Comparison of ENCODE assay signal across 9 cellular contexts in genomic region chrX:148530464-148531077, GRCh38. TPM values are rescaled to one million over a fixed set of nuclear protein-coding genes. Genes with fewer than 3 reads are reported as not detected.
DNase-seq lines count a peak whose midpoint lies in the region; ATAC-seq, FAIRE-seq and TF ChIP-seq lines count a peak whose summit lies in the region.
"Had no signal": no experiment of that assay in that cellular context is flagged by ENCODE, and none has a peak within 500 bp of the region (broad histone marks: within the 10 kb centered on the region; RNA-seq: fewer than 3 reads in every experiment).

No MANE protein-coding gene starts in this region.

- ATAC-seq in pancreas, result no peak

- H3K27ac ChIP-seq in brain microvascular endothelial cell (no peak overlapping the region), pancreas (no peak overlapping the region)

- TF ChIP-seq CTCF in brain microvascular endothelial cell (IDR thresholded peaks at IDR 0.05; ENCODE audit: low read depth, low read length, missing control alignments) (peak; percentile 64), pancreas (IDR thresholded peaks at IDR 0.05) (peak; percentile 52 to 82 (median 62))

- DNase-seq in NCI-H748 (lab: John Stamatoyannopoulos, UW; ENCODE audit: unreplicated experiment) (peak; percentile 1), NCI-H748 treated with DMSO at 0.1 percent for 48 hours (lab: John Stamatoyannopoulos, UW) (no peak), KBM-7 (peak; percentile 27), brain microvascular endothelial cell (peak; percentile 18), pancreas (no peak), AG20443 (ENCODE audit: low spot score) (no peak), amniotic stem cell (lab: John Stamatoyannopoulos, UW) (no peak)
- DNase-seq in stimulated activated naive CD4-positive, alpha-beta T cell treated with Interleukin-2 at 50 U/mL for 16 hours (lab: John Stamatoyannopoulos, UW), result no peak

- in situ Hi-C loops in KBM-7 (cut with MboI; ENCODE audit: low pct_unique_long_range_greater_than_20kb, low sequenced_read_pairs), result no loop called here
- in situ Hi-C loops in brain microvascular endothelial cell (cut with HindIII; ENCODE audit: low pct_ligation_motif_present, low sequenced_read_pairs), result no loop called here

- FAIRE-seq in pancreas (lab: Jason Lieb, UNC), result peak; percentile 96

- H3K4me1 ChIP-seq in pancreas, result no peaks in the 10 kb centered on the region

- 9 to 12% methylated on average over 2 of the region's 2 CpGs for WGBS in pancreas, 2 donors

- no peaks in the 10 kb centered on the region for H3K9me3 ChIP-seq in pancreas

- H3K27me3 ChIP-seq in brain microvascular endothelial cell (replicated peaks) (no peaks in the 10 kb centered on the region), pancreas (peaks cover 0 to 8% (median 0%) of the 10 kb centered on the region in 4 donors)

- intact Hi-C loops in pancreas (cut with DNase I), result no loop called here

- H3K4me3 ChIP-seq in brain microvascular endothelial cell (ENCODE audit: low read depth, low read length) (no peak overlapping the region), pancreas (no peak overlapping the region)

- H3K36me3 ChIP-seq in brain microvascular endothelial cell (replicated peaks) (no peaks in the 10 kb centered on the region), pancreas (no peaks in the 10 kb centered on the region)

RNA-seq across cellular contexts. Expression of gene AFF2, which starts 30.2 kb away (rescaled TPM):
- under 1 TPM; 0.04 to 0.93 (median 0.53) TPM for total RNA-seq in pancreas
- under 1 TPM; 0.15 to 0.16 TPM for polyA plus RNA-seq in pancreas
- polyA plus RNA-seq: IgD-negative memory B cell had no signal

Comparison
In these comparisons a context has a peak if more than half of its experiments do, and no peak if none do; other contexts are left out.
1. DNase-seq: peak in NCI-H748 (single experiment), KBM-7 (single experiment) and brain microvascular endothelial cell (single experiment); none in NCI-H748 treated with DMSO at 0.1 percent for 48 hours (single experiment), pancreas (0 of 6), AG20443 (single experiment), amniotic stem cell (single experiment) and stimulated activated naive CD4-positive, alpha-beta T cell treated with Interleukin-2 at 50 U/mL for 16 hours (single experiment).